ENCODE assay signal across 8 cellular contexts in genomic region chr10:71608863-71609768, GRCh38.
DNase-seq lines count a peak whose midpoint lies in the region; ATAC-seq, FAIRE-seq and TF ChIP-seq lines count a peak whose summit lies in the region.

No MANE protein-coding gene starts in this region.

- no peak overlapping the region for H3K4me3 ChIP-seq in Jurkat, Clone E6-1 (ENCODE audit: low read length)
- no peak overlapping the region for H3K4me3 ChIP-seq in transverse colon

- CTCF ChIA-PET in RWPE1 (lab: Yijun Ruan, JAX) = interaction anchor here (0.5 to 1.8 kb wide), 33 partner anchors 13 to 1530 kb away, joined by 3 to 12 read pairs (median 4); partner anchors contain the start of gene SLC29A3

- peaks cover 44% of the 10 kb centered on the region for H3K27me3 Mint-ChIP-seq in osteocyte (ENCODE audit: unreplicated experiment)

- no peaks in the 10 kb centered on the region for H3K9me3 Mint-ChIP-seq in osteocyte (ENCODE audit: unreplicated experiment)

- H3K27ac ChIP-seq in RWPE1 (no peak overlapping the region), transverse colon (no peak overlapping the region)

- POLR2A ChIA-PET in RWPE1 (lab: Yijun Ruan, JAX; ENCODE audit: low non-redundant PET) = no interaction called here

- TF ChIP-seq CTCF in RWPE1 (conservative IDR thresholded peaks at IDR 0.05; ENCODE audit: low read depth) (peak; percentile 72), osteocyte (IDR thresholded peaks at IDR 0.05) (peak; percentile 82), transverse colon (IDR thresholded peaks at IDR 0.05) (peak; percentile 73 to 86 (median 83))

- no peaks in the 10 kb centered on the region for H3K36me3 Mint-ChIP-seq in osteocyte (ENCODE audit: unreplicated experiment)

- in situ Hi-C loops in Caki2 (cut with HindIII; ENCODE audit: low pct_unique_long_range_greater_than_20kb, low sequenced_read_pairs) = no loop called here
- in situ Hi-C loops in transverse colon (cut with MboI; ENCODE audit: low pct_ligation_motif_present in 1 of 4, low pct_unique_long_range_greater_than_20kb in 1 of 4, low sequenced_read_pairs in 3 of 4) = no loop called here

- no peak for ATAC-seq in GM18870 (IDR thresholded peaks at IDR 0.05; ENCODE audit: unreplicated experiment)

- H3K36me3 ChIP-seq in transverse colon = no peaks in the 10 kb centered on the region

- intact Hi-C loops in transverse colon (cut with DNase I; ENCODE audit: low total_unique reads) = no loop called here

- H3K4me1 ChIP-seq in transverse colon = peaks cover 10 to 26% (median 21%) of the 10 kb centered on the region in 4 donors

- FAIRE-seq in frontal cortex (lab: Jason Lieb, UNC) = no peak

- no peaks in the 10 kb centered on the region for H3K4me1 Mint-ChIP-seq in osteocyte (ENCODE audit: unreplicated experiment)

- no peak for TF ChIP-seq EP300 in transverse colon (IDR thresholded peaks at IDR 0.05; ENCODE audit: low read depth)

- H3K9me3 ChIP-seq in transverse colon = no peaks in the 10 kb centered on the region

- no peak for TF ChIP-seq POLR2A in transverse colon (IDR thresholded peaks at IDR 0.05)

- DNase-seq in Caki2 (ENCODE audit: low read depth) = peak; percentile 35
- DNase-seq in Jurkat, Clone E6-1 (ENCODE audit: low read depth, low spot score) = peak; percentile 48
- peak; percentile 48 for DNase-seq in RWPE1 (ENCODE audit: low spot score)
- peak; percentile 34 for DNase-seq in activated gamma-delta T cell treated with anti-CD3 and anti-CD28 coated beads, Interleukin-2, amount 50 U/mL, for 16 hours (ENCODE audit: low read depth)
- peak; percentile 61 to 75 for DNase-seq in frontal cortex (ENCODE audit: low spot score in 2 of 2)
- DNase-seq in osteocyte (ENCODE audit: extremely low spot score, unreplicated experiment) = peak; percentile 88
- peak; percentile 83 for DNase-seq in transverse colon

- no peaks in the 10 kb centered on the region for H3K27me3 ChIP-seq in transverse colon

- H3K27ac Mint-ChIP-seq in osteocyte (ENCODE audit: unreplicated experiment) = no peak overlapping the region

- H3K4me3 Mint-ChIP-seq in osteocyte (ENCODE audit: unreplicated experiment) = no peak overlapping the region

- 57 to 59% methylated on average over 6 to 19 of the region's 19 CpGs for WGBS in transverse colon (ENCODE audit: low coverage in 1 of 2), 2 donors

Comparison
In these comparisons a context has a peak if more than half of its experiments do, and no peak if none do; other contexts are left out.
1. DNase-seq: peak in every context shown above with its lines; median percentile 88 in osteocyte; 83 in transverse colon; 68 in frontal cortex; 48 in Jurkat, Clone E6-1; 48 in RWPE1; 35 in Caki2; 34 in activated gamma-delta T cell treated with anti-CD3 and anti-CD28 coated beads, Interleukin-2, amount 50 U/mL, for 16 hours.